ENCODE assay signal across 12 cellular contexts in genomic region chr2:131040661-131041401, GRCh38. TPM values are rescaled to one million over a fixed set of nuclear protein-coding genes. Genes with fewer than 3 reads are reported as not detected.
DNase-seq lines count a peak whose midpoint lies in the region; ATAC-seq, FAIRE-seq and TF ChIP-seq lines count a peak whose summit lies in the region.
"Had no signal": no experiment of that assay in that cellular context is flagged by ENCODE, and none has a peak within 500 bp of the region (broad histone marks: within the 10 kb centered on the region; RNA-seq: fewer than 3 reads in every experiment).

No MANE protein-coding gene starts in this region.

- H3K36me3 ChIP-seq in right atrium auricular region = no peaks in the 10 kb centered on the region

- H3K9me3 Mint-ChIP-seq in brain = no peaks in the 10 kb centered on the region
- H3K9me3 Mint-ChIP-seq in memory B cell = no peaks in the 10 kb centered on the region
- H3K9me3 Mint-ChIP-seq: dendritic cell treated with granulocyte-macrophage colony-stimulating factor and Interleukin-4, amounts not matched to agents 40 ng/mL and 50 ng/mL, for 4 days had no signal

- peaks cover 0 to 11% of the 10 kb centered on the region in 2 donors for H3K4me1 ChIP-seq in right atrium auricular region

- H3K27me3 Mint-ChIP-seq in brain = no peaks in the 10 kb centered on the region
- peaks cover 12% of the 10 kb centered on the region for H3K27me3 Mint-ChIP-seq in memory B cell

- no peak for TF ChIP-seq POLR2A in H54 (IDR thresholded peaks at IDR 0.05; ENCODE audit: low read depth, low read length)

- H3K36me3 Mint-ChIP-seq in brain = peaks cover 4% of the 10 kb centered on the region
- H3K36me3 Mint-ChIP-seq in memory B cell = no peaks in the 10 kb centered on the region

- DNase-seq in right atrium auricular region (ENCODE audit: low spot score) = peak; percentile 50
- DNase-seq in Right ventricle myocardium superior = no peak
- DNase-seq in memory B cell (ENCODE audit: low spot score in 2 of 2) = no peak
- peak; percentile 18 for DNase-seq in ureter (ENCODE audit: low spot score)
- DNase-seq in NCI-H1930 (lab: John Stamatoyannopoulos, UW) = no peak
- no peak for DNase-seq in H54 (ENCODE audit: insufficient read length, low spot score)
- DNase-seq in NCI-H1417 (lab: John Stamatoyannopoulos, UW) = no peak
- DNase-seq: COR-L47, NCI-H146 had no signal

- H3K27ac ChIP-seq in right atrium auricular region = no peak overlapping the region

- ATAC-seq in Right ventricle myocardium superior (ENCODE audit: poor library complexity) (no peak), memory B cell (ENCODE audit: low read depth) (no peak)

- peak overlapping the region in 3 of 5 experiments; percentile 54 to 68 (median 65) for H3K27ac Mint-ChIP-seq in brain
- no peak overlapping the region for H3K27ac Mint-ChIP-seq in memory B cell
- H3K27ac Mint-ChIP-seq: dendritic cell treated with granulocyte-macrophage colony-stimulating factor and Interleukin-4, amounts not matched to agents 40 ng/mL and 50 ng/mL, for 4 days had no signal

- H3K27me3 ChIP-seq in right atrium auricular region = no peaks in the 10 kb centered on the region

- peak overlapping the region in 1 of 5 experiments; percentile 13 for H3K4me3 Mint-ChIP-seq in brain
- H3K4me3 Mint-ChIP-seq in memory B cell = peak overlapping the region; percentile 27
- H3K4me3 Mint-ChIP-seq: dendritic cell treated with granulocyte-macrophage colony-stimulating factor and Interleukin-4, amounts not matched to agents 40 ng/mL and 50 ng/mL, for 4 days had no signal

- TF ChIP-seq CTCF in right atrium auricular region (IDR thresholded peaks at IDR 0.05) (no peak), brain (conservative IDR thresholded peaks at IDR 0.05) (no peak)

- peaks cover 23% of the 10 kb centered on the region for H3K4me1 Mint-ChIP-seq in brain
- H3K4me1 Mint-ChIP-seq in memory B cell = peaks cover 3% of the 10 kb centered on the region

- FAIRE-seq in H54 (lab: Jason Lieb, UNC) = no peak

- H3K4me3 ChIP-seq in right atrium auricular region = no peak overlapping the region
- H3K4me3 ChIP-seq: smooth muscle cell had no signal

- no peaks in the 10 kb centered on the region for H3K9me3 ChIP-seq in right atrium auricular region

- intact Hi-C loops in Right ventricle myocardium superior (cut with DNase I) = no loop called here

RNA-seq across cellular contexts. Expression of gene FAM168B, which starts 52.4 kb away (rescaled TPM):
- total RNA-seq in right atrium auricular region (100 to 1,000 TPM in 1 of 2 donors, 10 to 100 TPM in 1; 97.8 to 124 TPM), Right ventricle myocardium superior (83.6 TPM), ureter (70.9 TPM)
- 80.9 TPM for polyA plus RNA-seq in brain (ENCODE audit: insufficient read depth, low read depth, low replicate concordance)

Comparison
In these comparisons a context has a peak if more than half of its experiments do, and no peak if none do; other contexts are left out.
1. DNase-seq: peak in right atrium auricular region (single experiment) and ureter (single experiment); none in Right ventricle myocardium superior (single experiment), memory B cell (0 of 2), NCI-H1930 (0 of 2), H54 (single experiment) and NCI-H1417 (0 of 3).